In genomic region chr11:30143098-30143705, GRCh38 we compare ENCODE assay signal across 8 cellular contexts.
DNase-seq lines count a peak whose midpoint lies in the region; ATAC-seq, FAIRE-seq and TF ChIP-seq lines count a peak whose summit lies in the region.

No MANE protein-coding gene starts in this region.

- H3K4me3 ChIP-seq in heart right ventricle (no peak overlapping the region), H7 (ENCODE audit: insufficient read depth, low read depth, low read length) (no peak overlapping the region), GM12878 (no peak overlapping the region), liver (ENCODE audit: low read depth in 1 of 3, low read length in 3 of 3) (no peak overlapping the region)

- no peak overlapping the region for H3K4me3 Mint-ChIP-seq in activated T-cell treated with anti-CD3 and anti-CD28 coated beads, Interleukin-2, amount 50 U/mL, for 4 hours

- H4K20me1 ChIP-seq in GM12878 (ENCODE audit: control insufficient read depth, insufficient read depth), result no peaks in the 10 kb centered on the region

- H3K27me3 ChIP-seq in heart right ventricle (no peaks in the 10 kb centered on the region), H7 (ENCODE audit: control insufficient read depth, insufficient read depth, low read length) (no peaks in the 10 kb centered on the region), GM12878 (replicated peaks in 1 of 2; ENCODE audit: control insufficient read depth in 2 of 2, insufficient read depth in 2 of 2, low read length in 1 of 2) (no peaks in the 10 kb centered on the region), liver (ENCODE audit: control insufficient read depth in 4 of 4, insufficient read depth in 4 of 4, low read length in 3 of 4) (no peaks in the 10 kb centered on the region)

- CTCF ChIA-PET in GM12878 (lab: Yijun Ruan, JAX), result interaction anchor here (0.6 to 6.8 kb wide), 54 partner anchors 12 to 1073 kb away, joined by 3 to 171 read pairs (median 4); partner anchors contain the start of gene KCNA4

- FAIRE-seq in GM12878 (lab: Jason Lieb, UNC), result peak; percentile 97

- no TSS peak for BruUV-seq in GM12878 (replicated peaks; lab: Mats Ljungman, UMichigan)

- H3K4me1 Mint-ChIP-seq in activated T-cell treated with anti-CD3 and anti-CD28 coated beads, Interleukin-2, amount 50 U/mL, for 4 hours (ENCODE audit: low read depth), result no peaks in the 10 kb centered on the region

- 24 to 34% methylated on average over 3 of the region's 3 CpGs for WGBS in heart right ventricle, 2 donors
- WGBS in GM12878 (ENCODE audit: insufficient coverage, insufficient replicate concordance, low lambda C conversion rate, missing lambda C conversion rate), result 30% methylated on average over 3 of the region's 3 CpGs
- 22% methylated on average over 3 of the region's 3 CpGs for WGBS in liver

- H3K36me3 Mint-ChIP-seq in activated T-cell treated with anti-CD3 and anti-CD28 coated beads, Interleukin-2, amount 50 U/mL, for 4 hours (ENCODE audit: insufficient read depth), result no peaks in the 10 kb centered on the region

- in situ Hi-C loops in GM12878 (cut with MboI), result no loop called here

- H2AFZ ChIP-seq in GM12878 (ENCODE audit: control insufficient read depth, low read depth, low read length), result no peak overlapping the region

- TF ChIP-seq RAD21 in GM12878 (IDR thresholded peaks at IDR 0.05; ENCODE audit: insufficient read depth, low read depth, low read length) (peak; percentile 55), liver (IDR thresholded peaks at IDR 0.05) (peak; percentile 77 to 83)

- H3K79me2 ChIP-seq in GM12878 (ENCODE audit: control insufficient read depth, insufficient read depth, low read length), result no peaks in the 10 kb centered on the region

- intact Hi-C loops in heart right ventricle (cut with DNase I), result loop anchor here in 2 of 10 donors (5.0 to 10.0 kb wide), 2 partner anchors 688 to 696 kb away; no protein-coding TSS in a partner anchor
- intact Hi-C loops in cardiac septum (cut with DNase I), result loop anchor here (10.0 kb wide), 1 partner anchor 708 kb away; no protein-coding TSS in a partner anchor
- intact Hi-C loops in GM12878 (cut with micrococcal nuclease; ENCODE audit: unreplicated experiment), result loop anchor here (2.0 to 5.0 kb wide), 2 partner anchors 96 to 801 kb away; no protein-coding TSS in a partner anchor

- ATAC-seq in heart right ventricle (peak in 1 of 8 donors; percentile 27), GM12878 (peak; percentile 85), HG02840 (IDR thresholded peaks at IDR 0.05; ENCODE audit: low FRiP score, unreplicated experiment) (no peak)
- ATAC-seq in activated T-cell treated with anti-CD3 and anti-CD28 coated beads, Interleukin-2, amount 50 U/mL, for 4 hours, result no peak

- SMC1A ChIA-PET in GM12878 (lab: Charles Lee; ENCODE audit: uncharacterized antibody, unreplicated experiment), result interaction anchor here (0.6 to 5.3 kb wide), 23 partner anchors 9 to 1926 kb away, joined by 3 to 45 read pairs (median 5); no protein-coding TSS in a partner anchor

- H3K9ac ChIP-seq in GM12878 (ENCODE audit: control insufficient read depth, insufficient read depth, low read length), result no peak overlapping the region
- no peak overlapping the region for H3K9ac ChIP-seq in liver (ENCODE audit: low read depth in 1 of 2, low read length in 2 of 2)

- DNase-seq in heart right ventricle (no peak), cardiac septum (ENCODE audit: low spot score) (no peak), H7 (peak; percentile 12), NCI-H1930 (lab: John Stamatoyannopoulos, UW) (peak; percentile 8 to 68), GM12878 (ENCODE audit: low read depth, low spot score) (peak; percentile 9)
- no peak for DNase-seq in activated T-cell treated with anti-CD3 and anti-CD28 coated beads, Interleukin-2, amount 50 U/mL, for 4 hours

- H3K27me3 Mint-ChIP-seq in activated T-cell treated with anti-CD3 and anti-CD28 coated beads, Interleukin-2, amount 50 U/mL, for 4 hours (ENCODE audit: low read depth), result peaks cover 4% of the 10 kb centered on the region

- POLR2A ChIA-PET in GM12878 (lab: Charles Lee), result interaction anchor here (0.8 kb wide), 1 partner anchor 11 kb away, joined by 3 read pairs; no protein-coding TSS in a partner anchor

- H3K4me2 ChIP-seq in GM12878 (ENCODE audit: control insufficient read depth, insufficient read depth), result no peak overlapping the region

- H3K4me1 ChIP-seq in heart right ventricle (no peaks in the 10 kb centered on the region), GM12878 (ENCODE audit: control insufficient read depth, insufficient read depth, low read length) (no peaks in the 10 kb centered on the region), liver (ENCODE audit: control insufficient read depth in 4 of 4, insufficient read depth in 4 of 4, low read length in 3 of 4) (no peaks in the 10 kb centered on the region)

- TF ChIP-seq CTCF in heart right ventricle (IDR thresholded peaks at IDR 0.05), result peak; percentile 56 to 79 (median 73)
- TF ChIP-seq CTCF in GM12878 (IDR thresholded peaks at IDR 0.05 in 2 of 3, conservative IDR thresholded peaks at IDR 0.05 in 1 of 3; ENCODE audit: control insufficient read depth in 2 of 3, extremely low read depth in 1 of 3, insufficient read depth in 1 of 3, low read depth in 3 of 3, low read length in 3 of 3), result peak; percentile 58 to 78 (median 68)
- peak; percentile 71 for TF ChIP-seq CTCF in liver (IDR thresholded peaks at IDR 0.05; ENCODE audit: low read depth, low read length, missing input control)

- H3K9me3 ChIP-seq in heart right ventricle (no peaks in the 10 kb centered on the region), GM12878 (replicated peaks; ENCODE audit: control insufficient read depth, insufficient read depth, low read length) (no peaks in the 10 kb centered on the region), liver (ENCODE audit: control insufficient read depth in 4 of 4, low read length in 3 of 4) (no peaks in the 10 kb centered on the region)

- H3K27ac ChIP-seq in heart right ventricle, result no peak overlapping the region
- no peak overlapping the region for H3K27ac ChIP-seq in GM12878 (ENCODE audit: control insufficient read depth, insufficient read depth)
- no peak overlapping the region for H3K27ac ChIP-seq in liver (ENCODE audit: low read depth in 1 of 2, low read length in 2 of 2)

- peaks cover 3% of the 10 kb centered on the region for H3K9me3 Mint-ChIP-seq in activated T-cell treated with anti-CD3 and anti-CD28 coated beads, Interleukin-2, amount 50 U/mL, for 4 hours

- TF ChIP-seq EP300 in GM12878 (IDR thresholded peaks at IDR 0.05; ENCODE audit: borderline replicate concordance in 1 of 2, control insufficient read depth in 1 of 2, low read depth in 2 of 2, low read length in 2 of 2), result no peak

- no peak for TF ChIP-seq POLR2A in GM12878 (IDR thresholded peaks at IDR 0.05; ENCODE audit: low read depth, low read length)

- RAD21 ChIA-PET in GM12878 (lab: Charles Lee; ENCODE audit: unreplicated experiment), result interaction anchor here (0.9 to 2.3 kb wide), 13 partner anchors 10 to 800 kb away, joined by 3 to 9 read pairs (median 4); no protein-coding TSS in a partner anchor

- no peaks in the 10 kb centered on the region for H3K36me3 ChIP-seq in heart right ventricle
- no peaks in the 10 kb centered on the region for H3K36me3 ChIP-seq in H7 (replicated peaks; ENCODE audit: control insufficient read depth, insufficient read depth, low read length)
- H3K36me3 ChIP-seq in GM12878 (ENCODE audit: control insufficient read depth in 2 of 2, insufficient read depth in 2 of 2, low read length in 1 of 2), result no peaks in the 10 kb centered on the region
- H3K36me3 ChIP-seq in liver (ENCODE audit: control insufficient read depth in 4 of 4, insufficient read depth in 3 of 4, low read depth in 1 of 4, low read length in 3 of 4), result no peaks in the 10 kb centered on the region

TF ChIP-seq in GM12878, 131 proteins besides CTCF, POLR2A, EP300 and RAD21 (continues in another document):
- TF ChIP-seq SMC3 (IDR thresholded peaks at IDR 0.05; ENCODE audit: borderline replicate concordance, low read length) (peak; percentile 52; the same call in 1 of the 2 replicates), ZSCAN29 (IDR thresholded peaks at IDR 0.05) (no peak)

TF ChIP-seq in liver, 16 proteins besides CTCF, POLR2A, EP300 and RAD21:
- TF ChIP-seq SP1 (IDR thresholded peaks at IDR 0.05) (no peak), ZBTB33 (IDR thresholded peaks at IDR 0.05) (no peak)

Comparison
In these comparisons a context has a peak if more than half of its experiments do, and no peak if none do; other contexts are left out.
1. DNase-seq: peak in H7 (single experiment), NCI-H1930 (2 of 2) and GM12878 (single experiment); none in heart right ventricle (0 of 2), cardiac septum (single experiment) and activated T-cell treated with anti-CD3 and anti-CD28 coated beads, Interleukin-2, amount 50 U/mL, for 4 hours (single experiment).
2. Peak in every context shown above with its lines, with median percentiles within 50 percentile points of each other: CTCF ChIP-seq.